Comparison of ENCODE assay signal across 28 cellular contexts in genomic region chr6:67888546-67888885, GRCh38.
"Had no signal": no experiment of that assay in that cellular context is flagged by ENCODE, and none has a peak within 500 bp of the region (broad histone marks: within the 10 kb centered on the region; RNA-seq: fewer than 3 reads in every experiment).

No MANE protein-coding gene starts in this region.

- H3K27ac ChIP-seq: body of pancreas, gastrocnemius medialis, left ventricle myocardium inferior, pancreas, prostate gland, sigmoid colon, upper lobe of right lung had no signal

- H3K9me3 ChIP-seq: body of pancreas, gastrocnemius medialis, pancreas, prostate gland, upper lobe of right lung had no signal

- DNase-seq: activated CD4-positive, alpha-beta T cell treated with anti-CD3 and anti-CD28 coated beads for 36 hours; activated CD4-positive, CD25-positive, alpha-beta regulatory T cell; activated CD8-positive, alpha-beta memory T cell treated with anti-CD3 and anti-CD28 coated beads, Interleukin-2, amount 10 ng/mL, durations not matched to agents 7 days and 5 days; activated CD8-positive, alpha-beta T cell treated with anti-CD3 and anti-CD28 coated beads, Interleukin-2, amount 10 ng/mL, durations not matched to agents 7 days and 5 days; activated naive CD4-positive, alpha-beta T cell; activated T-cell treated with anti-CD3 and anti-CD28 coated beads, Interleukin-2, amount 50 U/mL, for 48 hours; aorta; body of pancreas; effector CD8-positive, alpha-beta T cell; erythroblast; gastrocnemius medialis; glutamatergic neuron; left ventricle myocardium inferior; retina; sigmoid colon; small intestine; stimulated activated CD4-positive, alpha-beta T cell treated with anti-CD3 and anti-CD28 coated beads, Interleukin-4, amount 100 ng/mL, for 24 hours; T-helper 9 cell; upper lobe of right lung had no signal

- H3K36me3 ChIP-seq: gastrocnemius medialis, left ventricle myocardium inferior, pancreas, prostate gland, sigmoid colon, upper lobe of right lung had no signal

- H3K4me3 ChIP-seq: body of pancreas, gastrocnemius medialis, left ventricle myocardium inferior, lung, pancreas, prostate gland, sigmoid colon, upper lobe of right lung had no signal

- H3K27ac Mint-ChIP-seq: activated CD4-positive, alpha-beta T cell treated with anti-CD3 and anti-CD28 coated beads for 36 hours; activated CD8-positive, alpha-beta memory T cell treated with anti-CD3 and anti-CD28 coated beads, Interleukin-2, amount 10 ng/mL, durations not matched to agents 7 days and 5 days; activated CD8-positive, alpha-beta T cell treated with anti-CD3 and anti-CD28 coated beads, Interleukin-2, amount 10 ng/mL, durations not matched to agents 7 days and 5 days; activated naive CD8-positive, alpha-beta T cell; activated T-helper 2 cell treated with anti-CD3 and anti-CD28 coated beads, Interferon-gamma antibody, Interleukin-2, Interleukin-4, amounts not matched to agents 10 μg/mL and 5 μg/mL and 100 μg/mL, durations not matched to agents 14 hours and 24 hours and 36 hours; nephron; stimulated activated effector memory CD8-positive, alpha-beta T cell treated with anti-CD3 and anti-CD28 coated beads, Interleukin-12 subunit alpha, Interleukin-12 subunit beta, amount 100 ng/mL, for 72 hours; stimulated activated naive CD8-positive, alpha-beta T cell treated with anti-CD3 and anti-CD28 coated beads, Interleukin-15, Interleukin-2, amounts not matched to agents 100 ng/mL and 50 ng/mL, for 24 hours; T-helper 1 cell treated with Interleukin-12 subunit alpha and Interleukin-12 subunit beta and Interleukin-4 antibody, amounts not matched to agents 30 μg/mL and 1 μg/mL, for 36 hours had no signal

- H3K4me1 Mint-ChIP-seq: activated CD4-positive, alpha-beta T cell treated with anti-CD3 and anti-CD28 coated beads for 36 hours; activated CD8-positive, alpha-beta memory T cell treated with anti-CD3 and anti-CD28 coated beads, Interleukin-2, amount 10 ng/mL, durations not matched to agents 7 days and 5 days; nephron; stimulated activated effector memory CD8-positive, alpha-beta T cell treated with anti-CD3 and anti-CD28 coated beads, Interleukin-12 subunit alpha, Interleukin-12 subunit beta, amount 100 ng/mL, for 72 hours had no signal

- H3K27me3 ChIP-seq: body of pancreas, gastrocnemius medialis, pancreas, sigmoid colon, upper lobe of right lung had no signal

- H3K36me3 Mint-ChIP-seq: activated CD8-positive, alpha-beta memory T cell treated with anti-CD3 and anti-CD28 coated beads, Interleukin-2, amount 10 ng/mL, durations not matched to agents 7 days and 5 days; activated naive CD8-positive, alpha-beta T cell; stimulated activated effector memory CD8-positive, alpha-beta T cell treated with anti-CD3 and anti-CD28 coated beads, Interleukin-12 subunit alpha, Interleukin-12 subunit beta, amount 100 ng/mL, for 72 hours had no signal

- H3K4me1 ChIP-seq: body of pancreas, gastrocnemius medialis, left ventricle myocardium inferior, pancreas, prostate gland, sigmoid colon, upper lobe of right lung had no signal

- H3K9me3 Mint-ChIP-seq: stimulated activated naive CD8-positive, alpha-beta T cell treated with anti-CD3 and anti-CD28 coated beads, Interleukin-15, Interleukin-2, amounts not matched to agents 100 ng/mL and 50 ng/mL, for 24 hours had no signal

- ATAC-seq: activated CD4-positive, alpha-beta T cell treated with anti-CD3 and anti-CD28 coated beads for 36 hours; activated CD8-positive, alpha-beta memory T cell treated with anti-CD3 and anti-CD28 coated beads, Interleukin-2, amount 10 ng/mL, durations not matched to agents 7 days and 5 days; activated CD8-positive, alpha-beta T cell treated with anti-CD3 and anti-CD28 coated beads, Interleukin-2, amount 10 ng/mL, durations not matched to agents 7 days and 5 days; body of pancreas; gastrocnemius medialis; pancreas; stimulated activated effector memory CD8-positive, alpha-beta T cell treated with anti-CD3 and anti-CD28 coated beads, Interleukin-12 subunit alpha, Interleukin-12 subunit beta, amount 100 ng/mL, for 72 hours had no signal

- H3K4me3 Mint-ChIP-seq: activated CD4-positive, alpha-beta T cell treated with anti-CD3 and anti-CD28 coated beads for 36 hours; activated CD8-positive, alpha-beta memory T cell treated with anti-CD3 and anti-CD28 coated beads, Interleukin-2, amount 10 ng/mL, durations not matched to agents 7 days and 5 days; activated CD8-positive, alpha-beta T cell treated with anti-CD3 and anti-CD28 coated beads, Interleukin-2, amount 10 ng/mL, durations not matched to agents 7 days and 5 days; activated naive CD8-positive, alpha-beta T cell; nephron; stimulated activated effector memory CD8-positive, alpha-beta T cell treated with anti-CD3 and anti-CD28 coated beads, Interleukin-12 subunit alpha, Interleukin-12 subunit beta, amount 100 ng/mL, for 72 hours; stimulated activated naive CD8-positive, alpha-beta T cell treated with anti-CD3 and anti-CD28 coated beads, Interleukin-15, Interleukin-2, amounts not matched to agents 100 ng/mL and 50 ng/mL, for 24 hours; T-helper 1 cell treated with Interleukin-12 subunit alpha and Interleukin-12 subunit beta and Interleukin-4 antibody, amounts not matched to agents 30 μg/mL and 1 μg/mL, for 36 hours had no signal

- H3K27me3 Mint-ChIP-seq: activated CD4-positive, alpha-beta T cell treated with anti-CD3 and anti-CD28 coated beads for 36 hours; activated CD8-positive, alpha-beta memory T cell treated with anti-CD3 and anti-CD28 coated beads, Interleukin-2, amount 10 ng/mL, durations not matched to agents 7 days and 5 days; activated naive CD8-positive, alpha-beta T cell; stimulated activated naive CD8-positive, alpha-beta T cell treated with anti-CD3 and anti-CD28 coated beads, Interleukin-15, Interleukin-2, amounts not matched to agents 100 ng/mL and 50 ng/mL, for 24 hours had no signal
